In genomic region chr13:49494645-49495044, GRCh38 we compare ENCODE assay signal across 8 cellular contexts. TPM values are rescaled to one million over a fixed set of nuclear protein-coding genes. Genes with fewer than 3 reads are reported as not detected.
DNase-seq lines count a peak whose midpoint lies in the region; ATAC-seq and TF ChIP-seq lines count a peak whose summit lies in the region.

No MANE protein-coding gene starts in this region.

- H3K27ac ChIP-seq in heart right ventricle (peak overlapping the region in 9 of 10 donors; percentile 92 to 98 (median 95)), right lobe of liver (peak overlapping the region; percentile 82 to 96 (median 90)), vagina (peak overlapping the region; percentile 85)

- peaks cover 0 to 35% (median 9%) of the 10 kb centered on the region in 9 donors for H3K4me1 ChIP-seq in heart right ventricle
- H3K4me1 ChIP-seq in right lobe of liver, result peaks cover 0 to 4% (median 0%) of the 10 kb centered on the region in 4 donors
- peaks cover 9% of the 10 kb centered on the region for H3K4me1 ChIP-seq in vagina

- no peaks in the 10 kb centered on the region for H3K9me3 Mint-ChIP-seq in activated CD8-positive, alpha-beta T cell treated with anti-CD3 and anti-CD28 coated beads, Interleukin-2, amount 10 ng/mL, durations not matched to agents 7 days and 5 days (ENCODE audit: insufficient read depth)

- DNase-seq in heart right ventricle, result no peak
- no peak for DNase-seq in left ventricle myocardium superior
- DNase-seq in activated CD8-positive, alpha-beta T cell treated with anti-CD3 and anti-CD28 coated beads, Interleukin-2, amount 10 ng/mL, durations not matched to agents 7 days and 5 days, result no peak
- no peak for DNase-seq in right lobe of liver
- DNase-seq in vagina (ENCODE audit: extremely low spot score in 2 of 2), result no peak
- DNase-seq in NCI-H1694 treated with DMSO at 0.1 percent for 48 hours (lab: John Stamatoyannopoulos, UW), result no peak
- no peak for DNase-seq in NCI-H187 treated with DMSO at 0.1 percent for 48 hours (lab: John Stamatoyannopoulos, UW)
- no peak for DNase-seq in HPDE6-E6E7 (ENCODE audit: extremely low spot score)

- ATAC-seq in heart right ventricle (no peak), left ventricle myocardium superior (no peak), right lobe of liver (no peak)
- ATAC-seq in activated CD8-positive, alpha-beta T cell treated with anti-CD3 and anti-CD28 coated beads, Interleukin-2, amount 10 ng/mL, durations not matched to agents 7 days and 5 days, result no peak

- no peaks in the 10 kb centered on the region for H3K27me3 ChIP-seq in heart right ventricle
- no peaks in the 10 kb centered on the region for H3K27me3 ChIP-seq in right lobe of liver
- H3K27me3 ChIP-seq in vagina, result no peaks in the 10 kb centered on the region

- TF ChIP-seq POLR2A in right lobe of liver (IDR thresholded peaks at IDR 0.05) (no peak), vagina (IDR thresholded peaks at IDR 0.05) (no peak)

- peak overlapping the region; percentile 99 for H3K27ac Mint-ChIP-seq in activated CD8-positive, alpha-beta T cell treated with anti-CD3 and anti-CD28 coated beads, Interleukin-2, amount 10 ng/mL, durations not matched to agents 7 days and 5 days

- intact Hi-C loops in heart right ventricle (cut with DNase I) (loop anchor here in 6 of 10 donors (5.0 to 10.0 kb wide), 6 partner anchors 50 to 113 kb away; partner anchors contain the start of genes RCBTB1 (in 3 of the 6), CAB39L (in 1 of the 6) and SETDB2 (in 1 of the 6)), left ventricle myocardium superior (cut with micrococcal nuclease) (no loop called here), right lobe of liver (cut with DNase I) (no loop called here), vagina (cut with DNase I) (no loop called here)

- H3K4me3 ChIP-seq in heart right ventricle (peak overlapping the region; percentile 46 to 84 (median 70)), right lobe of liver (peak overlapping the region; percentile 62 to 75 (median 62)), vagina (peak overlapping the region; percentile 67 to 71)

- 33 to 41% methylated on average over 2 of the region's 2 CpGs for WGBS in heart right ventricle, 2 donors
- WGBS in right lobe of liver (ENCODE audit: insufficient coverage, low coverage, low lambda C conversion rate, missing lambda C conversion rate), result 33% methylated on average over 2 of the region's 2 CpGs

- POLR2A ChIA-PET in activated CD8-positive, alpha-beta T cell treated with anti-CD3 and anti-CD28 coated beads, Interleukin-2, amount 10 ng/mL, durations not matched to agents 7 days and 5 days (lab: Charles Lee), result interaction anchor here (1.2 to 4.0 kb wide), 2 partner anchors 45 to 50 kb away, joined by 3 to 93 read pairs; partner anchors contain the start of genes CAB39L and SETDB2

- peak in 1 of 9 donors; percentile 9 for TF ChIP-seq CTCF in heart right ventricle (IDR thresholded peaks at IDR 0.05)
- peak in 1 of 4 donors; percentile 8 for TF ChIP-seq CTCF in right lobe of liver (IDR thresholded peaks at IDR 0.05)
- no peak for TF ChIP-seq CTCF in vagina (IDR thresholded peaks at IDR 0.05)

- H3K9me3 ChIP-seq in heart right ventricle (no peaks in the 10 kb centered on the region), right lobe of liver (no peaks in the 10 kb centered on the region), vagina (no peaks in the 10 kb centered on the region)

- CTCF ChIA-PET in activated CD8-positive, alpha-beta T cell treated with anti-CD3 and anti-CD28 coated beads, Interleukin-2, amount 10 ng/mL, durations not matched to agents 7 days and 5 days (lab: Charles Lee), result interaction anchor here (1.9 kb wide), 1 partner anchor 10 kb away, joined by 6 read pairs; no protein-coding TSS in a partner anchor

- H3K36me3 ChIP-seq in heart right ventricle (peaks cover 0 to 32% (median 0%) of the 10 kb centered on the region in 9 donors), right lobe of liver (no peaks in the 10 kb centered on the region), vagina (no peaks in the 10 kb centered on the region)

- peaks cover 45% of the 10 kb centered on the region for H3K4me1 Mint-ChIP-seq in activated CD8-positive, alpha-beta T cell treated with anti-CD3 and anti-CD28 coated beads, Interleukin-2, amount 10 ng/mL, durations not matched to agents 7 days and 5 days (ENCODE audit: low read depth)

- H3K27me3 Mint-ChIP-seq in activated CD8-positive, alpha-beta T cell treated with anti-CD3 and anti-CD28 coated beads, Interleukin-2, amount 10 ng/mL, durations not matched to agents 7 days and 5 days (ENCODE audit: low read depth), result no peaks in the 10 kb centered on the region

- H3K36me3 Mint-ChIP-seq in activated CD8-positive, alpha-beta T cell treated with anti-CD3 and anti-CD28 coated beads, Interleukin-2, amount 10 ng/mL, durations not matched to agents 7 days and 5 days (ENCODE audit: low read depth), result peaks cover 52% of the 10 kb centered on the region

- H3K4me3 Mint-ChIP-seq in activated CD8-positive, alpha-beta T cell treated with anti-CD3 and anti-CD28 coated beads, Interleukin-2, amount 10 ng/mL, durations not matched to agents 7 days and 5 days, result peak overlapping the region; percentile 98

RNA-seq across cellular contexts. Expression of gene PHF11, which starts 1.1 kb away (rescaled TPM):
- total RNA-seq in heart right ventricle (10 to 100 TPM; 16.6 to 43.4 (median 19.6) TPM), left ventricle myocardium superior (18.6 TPM), right lobe of liver (10 to 100 TPM; 10.8 to 21.4 (median 17.2) TPM), vagina (44.9 TPM)
- 10 to 100 TPM; 22.4 to 61.2 TPM for polyA plus RNA-seq in heart right ventricle
- 10 to 100 TPM; 93.4 to 94.8 TPM for total RNA-seq in activated CD8-positive, alpha-beta T cell treated with anti-CD3 and anti-CD28 coated beads, Interleukin-2, amount 10 ng/mL, durations not matched to agents 7 days and 5 days

RNA-seq across cellular contexts. Expression of gene SETDB2, which starts 50.6 kb away (rescaled TPM):
- total RNA-seq in heart right ventricle, result 10 to 100 TPM; 11.4 to 18.2 (median 13.8) TPM
- 1 to 10 TPM; 3.8 to 4.9 TPM for polyA plus RNA-seq in heart right ventricle
- total RNA-seq in left ventricle myocardium superior, result 14.8 TPM
- total RNA-seq in activated CD8-positive, alpha-beta T cell treated with anti-CD3 and anti-CD28 coated beads, Interleukin-2, amount 10 ng/mL, durations not matched to agents 7 days and 5 days, result 10 to 100 TPM; 13.5 to 15.1 TPM
- total RNA-seq in right lobe of liver, result 1 to 10 TPM; 3.7 to 6.7 (median 4.6) TPM
- 8.6 TPM for total RNA-seq in vagina

RNA-seq across cellular contexts. Expression of gene CAB39L, which starts 50.8 kb away (rescaled TPM):
- total RNA-seq in heart right ventricle (10 to 100 TPM; 13.8 to 33.2 (median 17.9) TPM), left ventricle myocardium superior (18.8 TPM), right lobe of liver (1 to 10 TPM; 1.9 to 4.1 (median 2.8) TPM), vagina (31.7 TPM)
- 1 to 10 TPM; 7.1 to 9.7 TPM for polyA plus RNA-seq in heart right ventricle
- total RNA-seq in activated CD8-positive, alpha-beta T cell treated with anti-CD3 and anti-CD28 coated beads, Interleukin-2, amount 10 ng/mL, durations not matched to agents 7 days and 5 days, result 1 to 10 TPM; 2.3 to 2.6 TPM

Comparison
In these comparisons a context has a peak if more than half of its experiments do, and no peak if none do; other contexts are left out.
1. intact Hi-C loops: an anchor here in heart right ventricle (5.0 to 10.0 kb wide); none called in left ventricle myocardium superior, right lobe of liver and vagina.